Comparison of ENCODE assay signal across 8 cellular contexts in genomic region chr1:25797939-25798338, GRCh38. TPM values are rescaled to one million over a fixed set of nuclear protein-coding genes. Genes with fewer than 3 reads are reported as not detected.
DNase-seq lines count a peak whose midpoint lies in the region; ATAC-seq and TF ChIP-seq lines count a peak whose summit lies in the region.

No MANE protein-coding gene starts in this region.

- no peak overlapping the region for H2AFZ ChIP-seq in HCT116 (ENCODE audit: low read depth, low read length, poor library complexity, severe bottlenecking)

- RAD21 ChIA-PET in HCT116 (lab: Charles Lee; ENCODE audit: low non-redundant PET in 1 of 2, low total read pairs in 2 of 2, uncharacterized antibody in 2 of 2, unreplicated experiment in 2 of 2), result interaction anchor here in 1 of 2 experiments (1.0 kb wide), 1 partner anchor 294 kb away, joined by 3 read pairs; no protein-coding TSS in a partner anchor

- peak; percentile 61 to 82 (median 74); a peak in 5 of 6 replicates for TF ChIP-seq CTCF in HCT116 (IDR thresholded peaks at IDR 0.05 in 2 of 3, conservative IDR thresholded peaks at IDR 0.05 in 1 of 3; ENCODE audit: borderline replicate concordance in 1 of 3, insufficient read depth in 1 of 3, low read depth in 2 of 3, low read length in 2 of 3)

- H3K36me3 ChIP-seq in HCT116 (ENCODE audit: control insufficient read depth in 1 of 2, insufficient read depth in 2 of 2, low read length in 2 of 2), result no peaks in the 10 kb centered on the region

- peak; percentile 77 for DNase-seq in AG08396 (ENCODE audit: low spot score)
- DNase-seq in HCT116 (ENCODE audit: low read depth, low spot score), result no peak
- peak; percentile 43 to 66 for DNase-seq in activated CD4-positive, alpha-beta T cell treated with anti-CD3 and anti-CD28 coated beads, Interleukin-2, amount 50 U/mL, for 48 hours
- peak; percentile 25 for DNase-seq in iris pigment epithelial cell (ENCODE audit: low read depth)
- DNase-seq in T-helper 9 cell, result no peak
- no peak for DNase-seq in LoVo (ENCODE audit: low spot score)
- no peak for DNase-seq in effector CD4-positive, alpha-beta T cell

- POLR2A ChIA-PET in HCT116 (lab: Charles Lee), result no interaction called here

- no peak overlapping the region for H3K4me3 ChIP-seq in HCT116 (replicated peaks in 1 of 2; ENCODE audit: low read depth in 1 of 2, low read length in 2 of 2)

- no peaks in the 10 kb centered on the region for H3K27me3 ChIP-seq in HCT116 (ENCODE audit: insufficient read depth, low read length)

- H3K9me2 ChIP-seq in HCT116 (ENCODE audit: insufficient read depth), result no peaks in the 10 kb centered on the region

- ATAC-seq in HCT116 (peak; percentile 59), HG03521 (IDR thresholded peaks at IDR 0.05; ENCODE audit: unreplicated experiment) (no peak)

- no peaks in the 10 kb centered on the region for H4K20me1 ChIP-seq in HCT116 (ENCODE audit: insufficient read depth)

- CTCF ChIA-PET in HCT116 (lab: Charles Lee), result interaction anchor here (0.6 to 1.8 kb wide), 24 partner anchors 10 to 558 kb away, joined by 3 to 12 read pairs (median 4); no protein-coding TSS in a partner anchor

- peaks cover 5 to 16% of the 10 kb centered on the region in 2 experiments; a peak in 3 of 4 replicates for H3K4me1 ChIP-seq in HCT116 (ENCODE audit: control insufficient read depth in 1 of 2, insufficient read depth in 2 of 2, low read length in 2 of 2)

- no peak overlapping the region for H3K9ac ChIP-seq in HCT116 (ENCODE audit: low read length)

- H3K9me3 ChIP-seq in HCT116 (ENCODE audit: control insufficient read depth in 1 of 2, insufficient read depth in 1 of 2, low read depth in 1 of 2, low read length in 2 of 2), result no peaks in the 10 kb centered on the region

- no peaks in the 10 kb centered on the region for H3K79me2 ChIP-seq in HCT116 (ENCODE audit: insufficient read depth, low read length)

- no peak for TF ChIP-seq POLR2A in HCT116 (IDR thresholded peaks at IDR 0.05; ENCODE audit: borderline replicate concordance, extremely low read depth, insufficient read depth, insufficient read length)

- H3K27ac ChIP-seq in HCT116 (ENCODE audit: low read depth, low read length), result no peak overlapping the region

- intact Hi-C loops in HCT116 (cut with micrococcal nuclease), result loop anchor here (2.0 to 5.0 kb wide), 3 partner anchors 181 to 296 kb away; partner anchors contain the start of gene MAN1C1

- TF ChIP-seq RAD21 in HCT116 (IDR thresholded peaks at IDR 0.05; ENCODE audit: low read depth), result peak; percentile 49

- no peak overlapping the region for H3K4me2 ChIP-seq in HCT116 (ENCODE audit: low read length)

- BruUV-seq in HCT116 (replicated peaks; lab: Mats Ljungman, UMichigan), result no TSS peak

TF ChIP-seq in HCT116, 20 proteins besides CTCF, POLR2A, EP300 and RAD21:
- TF ChIP-seq YY1 (IDR thresholded peaks at IDR 0.05; ENCODE audit: extremely low read depth, insufficient replicate concordance, low read depth, low read length) (no peak), REST (IDR thresholded peaks at IDR 0.05; ENCODE audit: low read depth) (no peak), CEBPB (IDR thresholded peaks at IDR 0.05; ENCODE audit: low read depth) (no peak), EGR1 (IDR thresholded peaks at IDR 0.05; ENCODE audit: low read depth) (no peak)

RNA-seq across cellular contexts. Expression of gene SELENON, which starts 2.1 kb away (rescaled TPM):
- total RNA-seq in HCT116 (2021; ENCODE audit: unreplicated experiment), result 85.1 TPM
- polyA plus RNA-seq in HCT116 (2012), result 69.4 and 80.6 TPM in 2 replicates

RNA-seq across cellular contexts. Expression of gene MTFR1L, which starts 21.8 kb away (rescaled TPM):
- total RNA-seq in HCT116 (2021; ENCODE audit: unreplicated experiment), result 35.8 TPM
- polyA plus RNA-seq in HCT116 (2012), result 31.3 and 38.4 TPM in 2 replicates

Comparison
In these comparisons a context has a peak if more than half of its experiments do, and no peak if none do; other contexts are left out.
1. DNase-seq: peak in AG08396 (single experiment), activated CD4-positive, alpha-beta T cell treated with anti-CD3 and anti-CD28 coated beads, Interleukin-2, amount 50 U/mL, for 48 hours (2 of 2) and iris pigment epithelial cell (single experiment); none in HCT116 (single experiment), T-helper 9 cell (single experiment), LoVo (single experiment) and effector CD4-positive, alpha-beta T cell (single experiment).